ENCODE assay signal across 8 cellular contexts in the genomic region with DNA sequence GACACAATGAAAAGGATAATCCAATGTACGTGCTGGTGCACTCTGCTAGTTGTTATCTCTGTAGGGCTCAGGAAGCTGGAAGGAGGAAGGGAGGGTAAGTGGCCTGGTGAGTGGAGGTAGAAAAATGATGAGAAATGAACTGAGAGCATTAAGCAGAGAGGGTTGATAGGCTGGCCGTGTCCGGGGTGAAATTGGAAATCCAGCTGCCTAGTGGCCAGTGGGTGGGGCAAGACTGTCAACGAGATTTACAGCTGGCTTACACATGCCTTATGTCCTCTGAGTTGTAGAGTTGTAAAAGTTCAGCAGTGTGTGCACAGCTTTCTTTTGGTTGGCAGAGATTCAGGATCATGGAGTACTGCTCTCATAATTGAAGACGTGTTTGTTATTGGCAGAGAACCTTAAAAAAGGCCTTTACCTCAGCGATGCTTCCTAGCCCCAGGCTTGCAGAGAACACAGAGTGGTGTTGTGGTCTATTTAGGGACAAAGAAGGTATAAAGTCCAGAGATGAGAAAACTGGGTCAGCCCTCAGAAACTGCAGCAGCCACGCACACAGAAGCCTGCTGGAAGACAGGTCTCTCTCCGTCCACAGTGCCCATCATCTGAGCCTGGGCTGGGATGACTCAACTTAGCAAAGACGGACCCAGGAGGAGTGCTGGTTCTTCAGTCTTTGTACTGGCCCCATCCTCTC.
DNase-seq lines count a peak whose midpoint lies in the region; ATAC-seq, FAIRE-seq and TF ChIP-seq lines count a peak whose summit lies in the region.

No MANE protein-coding gene starts in this region.

- H4K20me1 ChIP-seq in PC-3 (ENCODE audit: low read length), result no peaks in the 10 kb centered on the region

- H3K27me3 Mint-ChIP-seq in activated CD8-positive, alpha-beta T cell treated with anti-CD3 and anti-CD28 coated beads for 36 hours, result no peaks in the 10 kb centered on the region

- no peaks in the 10 kb centered on the region for H3F3A ChIP-seq in PC-3 (ENCODE audit: low read length, unreplicated experiment)

- TF ChIP-seq CTCF in PC-3 (conservative IDR thresholded peaks at IDR 0.05; ENCODE audit: low read depth, low read length), result no peak
- peak in 3 of 4 experiments; percentile 20 to 60 (median 21) for TF ChIP-seq CTCF in prostate gland (IDR thresholded peaks at IDR 0.05)
- no peak for TF ChIP-seq CTCF in activated CD8-positive, alpha-beta T cell treated with anti-CD3 and anti-CD28 coated beads for 36 hours (IDR thresholded peaks at IDR 0.05)

- H3K4me1 ChIP-seq in PC-3 (ENCODE audit: insufficient read depth, low read length) (peaks cover 29% of the 10 kb centered on the region), prostate gland (replicated peaks) (peaks cover 40% of the 10 kb centered on the region)

- H3K4me2 ChIP-seq in PC-3 (ENCODE audit: low read length), result peak overlapping the region; percentile 61

- no peaks in the 10 kb centered on the region for H3K36me3 ChIP-seq in PC-3 (ENCODE audit: low read depth, low read length)
- H3K36me3 ChIP-seq in prostate gland, result no peaks in the 10 kb centered on the region

- no peaks in the 10 kb centered on the region for H3K9me2 ChIP-seq in PC-3 (replicated peaks; ENCODE audit: low read length)

- no peaks in the 10 kb centered on the region for H3K79me2 ChIP-seq in PC-3 (ENCODE audit: low read length)

- peak overlapping the region; percentile 70 for H3K27ac ChIP-seq in PC-3 (ENCODE audit: low read length)
- H3K27ac ChIP-seq in prostate gland, result peak overlapping the region; percentile 94 to 95

- H3K4me3 Mint-ChIP-seq in activated CD8-positive, alpha-beta T cell treated with anti-CD3 and anti-CD28 coated beads for 36 hours, result no peak overlapping the region

- H2AFZ ChIP-seq in PC-3 (ENCODE audit: low read length), result no peak overlapping the region

- ATAC-seq in PC-3 (peak; percentile 89), HG02642 (IDR thresholded peaks at IDR 0.05; ENCODE audit: poor library complexity, unreplicated experiment) (no peak)
- ATAC-seq in activated CD8-positive, alpha-beta T cell treated with anti-CD3 and anti-CD28 coated beads for 36 hours, result no peak

- no peaks in the 10 kb centered on the region for H3K9me3 Mint-ChIP-seq in activated CD8-positive, alpha-beta T cell treated with anti-CD3 and anti-CD28 coated beads for 36 hours

- TF ChIP-seq POLR2A in prostate gland (IDR thresholded peaks at IDR 0.05), result peak; percentile 24

- CTCF ChIA-PET in PC-3 (lab: Charles Lee), result interaction anchor here (0.6 kb wide), 1 partner anchor 608 kb away, joined by 3 read pairs; no protein-coding TSS in a partner anchor
- CTCF ChIA-PET in activated CD8-positive, alpha-beta T cell treated with anti-CD3 and anti-CD28 coated beads for 36 hours (lab: Charles Lee), result no interaction called here

- peak; percentile 87 for DNase-seq in COLO829 (ENCODE audit: low spot score)
- DNase-seq in PC-3, result peak; percentile 70
- DNase-seq in fibroblast of gingiva (ENCODE audit: low read depth), result peak; percentile 99
- DNase-seq in prostate gland (ENCODE audit: low spot score), result peak; percentile 95
- DNase-seq in activated CD8-positive, alpha-beta T cell treated with anti-CD3 and anti-CD28 coated beads for 36 hours, result no peak
- DNase-seq in GM19239 (ENCODE audit: insufficient read length, low spot score), result no peak
- DNase-seq in activated T-cell treated with anti-CD3 and anti-CD28 coated beads, Interleukin-2, amount 50 U/mL, for 48 hours, result no peak

- H3K9ac ChIP-seq in PC-3 (ENCODE audit: low read length), result no peak overlapping the region

- intact Hi-C loops in PC-3 (cut with micrococcal nuclease), result no loop called here
- intact Hi-C loops in prostate gland (cut with DNase I), result loop anchor here (5.0 kb wide), 4 partner anchors 40 to 235 kb away; a partner anchor contains a TSS
- intact Hi-C loops in activated CD8-positive, alpha-beta T cell treated with anti-CD3 and anti-CD28 coated beads for 36 hours (cut with micrococcal nuclease), result no loop called here

- no peak for FAIRE-seq in GM19239 (lab: Jason Lieb, UNC)

- H3K27me3 ChIP-seq in PC-3 (ENCODE audit: low read length), result no peaks in the 10 kb centered on the region
- no peaks in the 10 kb centered on the region for H3K27me3 ChIP-seq in prostate gland (replicated peaks; ENCODE audit: insufficient read depth)

- H3K4me3 ChIP-seq in PC-3 (ENCODE audit: low read length) (no peak overlapping the region), prostate gland (no peak overlapping the region)

- BruUV-seq in PC-3 (replicated peaks; lab: Mats Ljungman, UMichigan), result no TSS peak

- H3K36me3 Mint-ChIP-seq in activated CD8-positive, alpha-beta T cell treated with anti-CD3 and anti-CD28 coated beads for 36 hours (ENCODE audit: low read depth), result no peaks in the 10 kb centered on the region

- H3K9me3 ChIP-seq in PC-3 (ENCODE audit: low read length) (no peaks in the 10 kb centered on the region), prostate gland (no peaks in the 10 kb centered on the region)

- H3K27ac Mint-ChIP-seq in activated CD8-positive, alpha-beta T cell treated with anti-CD3 and anti-CD28 coated beads for 36 hours, result no peak overlapping the region

- POLR2A ChIA-PET in PC-3 (lab: Charles Lee; ENCODE audit: unreplicated experiment), result interaction anchor here (0.6 kb wide), 1 partner anchor 10 kb away, joined by 5 read pairs; no protein-coding TSS in a partner anchor
- POLR2A ChIA-PET in activated CD8-positive, alpha-beta T cell treated with anti-CD3 and anti-CD28 coated beads for 36 hours (lab: Charles Lee), result no interaction called here

- WGBS in prostate gland, result 8% methylated on average over 9 of the region's 9 CpGs

- H3K4me1 Mint-ChIP-seq in activated CD8-positive, alpha-beta T cell treated with anti-CD3 and anti-CD28 coated beads for 36 hours (ENCODE audit: low read depth), result no peaks in the 10 kb centered on the region

Comparison
In these comparisons a context has a peak if more than half of its experiments do, and no peak if none do; other contexts are left out.
1. DNase-seq: peak in COLO829 (single experiment), PC-3 (single experiment), fibroblast of gingiva (single experiment) and prostate gland (single experiment); none in activated CD8-positive, alpha-beta T cell treated with anti-CD3 and anti-CD28 coated beads for 36 hours (single experiment), GM19239 (single experiment) and activated T-cell treated with anti-CD3 and anti-CD28 coated beads, Interleukin-2, amount 50 U/mL, for 48 hours (0 of 2).
2. CTCF ChIP-seq: peak in prostate gland (3 of 4); none in PC-3 (single experiment) and activated CD8-positive, alpha-beta T cell treated with anti-CD3 and anti-CD28 coated beads for 36 hours (single experiment).